Comparison of ENCODE assay signal across 26 cellular contexts in the genomic region with DNA sequence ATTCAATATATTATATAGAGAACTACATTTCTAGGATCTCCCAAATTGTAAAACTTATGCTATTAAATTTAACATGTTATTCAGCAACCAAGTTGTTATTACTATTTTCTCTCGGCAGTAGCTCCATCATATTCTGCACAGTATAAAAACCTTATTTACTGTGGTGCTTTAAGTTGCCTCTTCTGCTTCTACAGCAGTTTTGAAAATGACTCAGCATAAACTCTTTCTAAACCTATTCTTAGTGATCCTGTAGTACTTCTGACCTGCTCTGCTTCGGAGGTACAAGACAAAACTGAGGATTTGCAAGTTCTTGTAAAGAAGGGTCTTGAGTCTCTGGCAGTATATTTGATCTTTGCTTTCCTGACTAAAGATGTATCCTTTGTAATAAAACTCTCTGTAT.
DNase-seq lines count a peak whose midpoint lies in the region; ATAC-seq and TF ChIP-seq lines count a peak whose summit lies in the region.
"Had no signal": no experiment of that assay in that cellular context is flagged by ENCODE, and none has a peak within 500 bp of the region (broad histone marks: within the 10 kb centered on the region; RNA-seq: fewer than 3 reads in every experiment).

No MANE protein-coding gene starts in this region.

- H3K36me3 ChIP-seq in ACC112 (ENCODE audit: insufficient read depth, low read length) = no peaks in the 10 kb centered on the region
- H3K36me3 ChIP-seq in mesenchymal stem cell (ENCODE audit: control insufficient read depth in 1 of 2, insufficient read depth in 2 of 2, low read depth in 1 of 2, low read length in 2 of 2) = no peaks in the 10 kb centered on the region
- H3K36me3 ChIP-seq: prostate gland, vagina, WERI-Rb-1 had no signal

- no peaks in the 10 kb centered on the region for H3K79me2 ChIP-seq in ACC112 (ENCODE audit: control insufficient read depth, insufficient read depth, low read length, unreplicated experiment)

- H2BK5ac ChIP-seq in mesenchymal stem cell (ENCODE audit: low read depth, low read length, poor library complexity, severe bottlenecking) = no peak overlapping the region

- peak overlapping the region; percentile 36; the same call in 1 of the 2 replicates for H3K4me3 Mint-ChIP-seq in HFFc6
- H3K4me3 Mint-ChIP-seq: CD4-positive, CD25-positive, alpha-beta regulatory T cell; endodermal cell; natural killer cell treated with Interleukin-12 subunit alpha and Interleukin-12 subunit beta and Interleukin-15 and Interleukin-18, amount 100 ng/mL, for 72 hours; stimulated activated memory B cell treated with anti-CD40 and anti-IgM and Interleukin-4, amounts not matched to agents 10 μg/mL and 1 μg/mL and 100 μg/mL, for 72 hours; T-helper 2 cell treated with Interferon-gamma antibody and Interleukin-4, amounts not matched to agents 5 μg/mL and 100 μg/mL, for 36 hours had no signal

- DNase-seq in HFFc6 (no peak), astrocyte of the hippocampus (ENCODE audit: low read depth, low spot score) (peak; percentile 7), mesenchymal stem cell (peak; percentile 13), COLO829 (ENCODE audit: low spot score) (no peak)
- DNase-seq: activated CD4-positive, alpha-beta T cell treated with anti-CD3 and anti-CD28 coated beads, Interleukin-2, amount 50 U/mL, for 48 hours; activated effector memory CD4-positive, alpha-beta T cell treated with Interleukin-2 at 50 U/mL for 16 hours; CD4-positive, CD25-positive, alpha-beta regulatory T cell; cortex of kidney; endodermal cell; GDM1; head of caudate nucleus; Karpas-422; NCI-H1092; NCI-H2081 treated with DMSO at 0.1 percent for 48 hours; NCI-H524; stimulated activated CD4-positive, alpha-beta T cell treated with anti-CD3 and anti-CD28 coated beads, Interleukin-2, amount 100 ng/mL, for 24 hours; WERI-Rb-1 had no signal

- H2BK15ac ChIP-seq in mesenchymal stem cell (ENCODE audit: low read depth, poor library complexity, severe bottlenecking) = no peak overlapping the region

- no peak overlapping the region for H2BK120ac ChIP-seq in mesenchymal stem cell (ENCODE audit: low read depth, low read length)

- peaks cover 10% of the 10 kb centered on the region for H3K4me1 Mint-ChIP-seq in HFFc6 (ENCODE audit: low read depth)
- H3K4me1 Mint-ChIP-seq: CD4-positive, CD25-positive, alpha-beta regulatory T cell; stimulated activated memory B cell treated with anti-CD40 and anti-IgM and Interleukin-4, amounts not matched to agents 10 μg/mL and 1 μg/mL and 100 μg/mL, for 72 hours had no signal

- ATAC-seq in GM21381 (IDR thresholded peaks at IDR 0.05; ENCODE audit: unreplicated experiment) = no peak
- ATAC-seq in HG03520 (IDR thresholded peaks at IDR 0.05; ENCODE audit: unreplicated experiment) = no peak
- ATAC-seq in GM19328 (IDR thresholded peaks at IDR 0.05; ENCODE audit: unreplicated experiment) = no peak
- ATAC-seq: natural killer cell treated with Interleukin-12 subunit alpha and Interleukin-12 subunit beta and Interleukin-15 and Interleukin-18, amount 100 ng/mL, for 72 hours; stimulated activated memory B cell treated with anti-CD40 and anti-IgM and Interleukin-4, amounts not matched to agents 10 μg/mL and 1 μg/mL and 100 μg/mL, for 72 hours had no signal

- no peak overlapping the region for H3K18ac ChIP-seq in mesenchymal stem cell (ENCODE audit: low read depth in 1 of 2, low read length in 2 of 2)

- H3K4me1 ChIP-seq in ACC112 (ENCODE audit: control insufficient read depth, insufficient read depth, low read length, unreplicated experiment) (no peaks in the 10 kb centered on the region), mesenchymal stem cell (ENCODE audit: control insufficient read depth, insufficient read depth, low read depth, low read length) (no peaks in the 10 kb centered on the region)
- H3K4me1 ChIP-seq: prostate gland, vagina had no signal

- H3K27ac ChIP-seq in ACC112 (ENCODE audit: low read depth, low read length) (no peak overlapping the region), mesenchymal stem cell (ENCODE audit: low read length, poor library complexity, severe bottlenecking) (no peak overlapping the region)
- H3K27ac ChIP-seq: prostate gland, vagina, WERI-Rb-1 had no signal

- H3K14ac ChIP-seq in mesenchymal stem cell (ENCODE audit: low read length in 2 of 2) = no peak overlapping the region

- H2AFZ ChIP-seq in ACC112 (ENCODE audit: low read length, unreplicated experiment) = peak overlapping the region; percentile 22
- no peak overlapping the region for H2AFZ ChIP-seq in mesenchymal stem cell (ENCODE audit: low read depth, low read length)

- no peaks in the 10 kb centered on the region for H3K9me3 ChIP-seq in mesenchymal stem cell (ENCODE audit: control insufficient read depth, low read length)
- H3K9me3 ChIP-seq: prostate gland, vagina had no signal

- H3K4me3 ChIP-seq in ACC112 (ENCODE audit: low read depth, low read length) = no peak overlapping the region
- no peak overlapping the region for H3K4me3 ChIP-seq in mesenchymal stem cell (ENCODE audit: insufficient read depth in 1 of 2, low read depth in 1 of 2, low read length in 2 of 2)
- H3K4me3 ChIP-seq: prostate gland, vagina had no signal

- peak overlapping the region; percentile 57 for H3K27ac Mint-ChIP-seq in HFFc6
- H3K27ac Mint-ChIP-seq: CD4-positive, CD25-positive, alpha-beta regulatory T cell; endodermal cell; natural killer cell treated with Interleukin-12 subunit alpha and Interleukin-12 subunit beta and Interleukin-15 and Interleukin-18, amount 100 ng/mL, for 72 hours; stimulated activated memory B cell treated with anti-CD40 and anti-IgM and Interleukin-4, amounts not matched to agents 10 μg/mL and 1 μg/mL and 100 μg/mL, for 72 hours; T-helper 2 cell treated with Interferon-gamma antibody and Interleukin-4, amounts not matched to agents 5 μg/mL and 100 μg/mL, for 36 hours had no signal

- H3K27me3 ChIP-seq in ACC112 (ENCODE audit: insufficient read depth, low read length) (no peaks in the 10 kb centered on the region), mesenchymal stem cell (ENCODE audit: control insufficient read depth in 1 of 2, insufficient read depth in 1 of 2, low read length in 2 of 2) (no peaks in the 10 kb centered on the region)
- H3K27me3 ChIP-seq: vagina had no signal

- no peak overlapping the region for H2AK5ac ChIP-seq in mesenchymal stem cell (ENCODE audit: low read length, severe bottlenecking)

- no peak overlapping the region for H3K9ac ChIP-seq in mesenchymal stem cell (ENCODE audit: low read length)

- TF ChIP-seq CTCF in HFFc6 (IDR thresholded peaks at IDR 0.05) = no peak

- 100% methylated on average over 1 of the region's 2 CpGs for WGBS in mesenchymal stem cell

- H3K27me3 Mint-ChIP-seq in HFFc6 (ENCODE audit: insufficient read depth) = no peaks in the 10 kb centered on the region
- H3K27me3 Mint-ChIP-seq: CD4-positive, CD25-positive, alpha-beta regulatory T cell; natural killer cell treated with Interleukin-12 subunit alpha and Interleukin-12 subunit beta and Interleukin-15 and Interleukin-18, amount 100 ng/mL, for 72 hours; stimulated activated memory B cell treated with anti-CD40 and anti-IgM and Interleukin-4, amounts not matched to agents 10 μg/mL and 1 μg/mL and 100 μg/mL, for 72 hours had no signal

- H3K4ac ChIP-seq in mesenchymal stem cell (ENCODE audit: low read depth in 1 of 2, low read length in 2 of 2) = no peak overlapping the region

- no peaks in the 10 kb centered on the region for H3K36me3 Mint-ChIP-seq in HFFc6 (ENCODE audit: low read depth)
- H3K36me3 Mint-ChIP-seq: CD4-positive, CD25-positive, alpha-beta regulatory T cell; natural killer cell treated with Interleukin-12 subunit alpha and Interleukin-12 subunit beta and Interleukin-15 and Interleukin-18, amount 100 ng/mL, for 72 hours; stimulated activated memory B cell treated with anti-CD40 and anti-IgM and Interleukin-4, amounts not matched to agents 10 μg/mL and 1 μg/mL and 100 μg/mL, for 72 hours had no signal

- no peak overlapping the region for H4K91ac ChIP-seq in mesenchymal stem cell (ENCODE audit: low read length)

- no peak overlapping the region for H4K8ac ChIP-seq in mesenchymal stem cell (ENCODE audit: low read length)

- no peak overlapping the region for H3K4me2 ChIP-seq in mesenchymal stem cell (ENCODE audit: low read length, poor library complexity, severe bottlenecking)

- H3K79me1 ChIP-seq in mesenchymal stem cell (replicated peaks; ENCODE audit: low read length, poor library complexity, severe bottlenecking) = no peaks in the 10 kb centered on the region

- H3K23ac ChIP-seq in mesenchymal stem cell (ENCODE audit: low read length in 2 of 2) = no peak overlapping the region

- H2BK12ac ChIP-seq in mesenchymal stem cell (ENCODE audit: low read length in 2 of 2) = no peak overlapping the region

- no peaks in the 10 kb centered on the region for H3K9me3 Mint-ChIP-seq in HFFc6

Comparison
In these comparisons a context has a peak if more than half of its experiments do, and no peak if none do; other contexts are left out.
1. DNase-seq: peak in astrocyte of the hippocampus (single experiment) and mesenchymal stem cell (single experiment); none in HFFc6 (single experiment) and COLO829 (single experiment).